Comparison of ENCODE assay signal across 23 cellular contexts in genomic region chr15:49290204-49290603, GRCh38.
A peak's percentile ranks its signal among the peaks of the same experiment; 100 is the strongest.
DNase-seq lines count a peak whose midpoint lies in the region; ATAC-seq, FAIRE-seq and TF ChIP-seq lines count a peak whose summit lies in the region.
"Had no signal": no experiment of that assay in that cellular context is flagged by ENCODE, and none has a peak within 500 bp of the region (broad histone marks: within the 10 kb centered on the region; RNA-seq: fewer than 3 reads in every experiment).

No MANE protein-coding gene starts in this region.

- no peaks in the 10 kb centered on the region for H3K9me3 Mint-ChIP-seq in type B pancreatic cell
- H3K9me3 Mint-ChIP-seq: CD8-positive, alpha-beta T cell had no signal

- H3K4me3 ChIP-seq in heart right ventricle (no peak overlapping the region), right cardiac atrium (ENCODE audit: low read length) (no peak overlapping the region), colonic mucosa (no peak overlapping the region)
- H3K4me3 ChIP-seq: GM12878, SJSA1 had no signal

- intact Hi-C loops in heart right ventricle (cut with DNase I), result loop anchor here in 1 of 10 donors (10.0 kb wide), 1 partner anchor 45 kb away; no protein-coding TSS in a partner anchor
- intact Hi-C loops in right cardiac atrium (cut with DNase I), result no loop called here
- intact Hi-C loops in colonic mucosa (cut with DNase I), result no loop called here

- no peak overlapping the region for H3K9ac ChIP-seq in colonic mucosa (ENCODE audit: low read depth in 2 of 2, low read length in 2 of 2)
- H3K9ac ChIP-seq: KMS-11 had no signal

- H3K36me3 ChIP-seq in heart right ventricle, result peaks cover 0 to 69% (median 5%) of the 10 kb centered on the region in 9 donors
- H3K36me3 ChIP-seq in colonic mucosa, result no peaks in the 10 kb centered on the region

- FAIRE-seq in HTR-8/SVneo (lab: Jason Lieb, UNC), result no peak
- FAIRE-seq: D721Med, GM12878 had no signal

- peak overlapping the region; percentile 75 for H3K27ac Mint-ChIP-seq in type B pancreatic cell
- H3K27ac Mint-ChIP-seq: B cell; CD8-positive, alpha-beta T cell had no signal

- 41 to 87% methylated on average over 1 of the region's 1 CpG for WGBS in heart right ventricle, 2 donors
- WGBS in right cardiac atrium, result 35% methylated on average over 1 of the region's 1 CpG

- no peaks in the 10 kb centered on the region for H3K27me3 ChIP-seq in heart right ventricle
- H3K27me3 ChIP-seq in right cardiac atrium (ENCODE audit: control insufficient read depth, insufficient read depth), result no peaks in the 10 kb centered on the region
- no peaks in the 10 kb centered on the region for H3K27me3 ChIP-seq in colonic mucosa
- H3K27me3 ChIP-seq: SJSA1 had no signal

- TF ChIP-seq CTCF in heart right ventricle (IDR thresholded peaks at IDR 0.05), result no peak
- no peak for TF ChIP-seq CTCF in colonic mucosa (IDR thresholded peaks at IDR 0.05)
- no peak for TF ChIP-seq CTCF in type B pancreatic cell (conservative IDR thresholded peaks at IDR 0.05)

- H3K9me3 ChIP-seq in heart right ventricle (no peaks in the 10 kb centered on the region), right cardiac atrium (ENCODE audit: control insufficient read depth, low read length) (no peaks in the 10 kb centered on the region), colonic mucosa (no peaks in the 10 kb centered on the region)
- H3K9me3 ChIP-seq: SJSA1 had no signal

- H3K27ac ChIP-seq in heart right ventricle (no peak overlapping the region), right cardiac atrium (ENCODE audit: low read length) (no peak overlapping the region), colonic mucosa (no peak overlapping the region)
- H3K27ac ChIP-seq: 22Rv1, KMS-11, SJSA1 had no signal

- H3K4me3 Mint-ChIP-seq in type B pancreatic cell, result peak overlapping the region; percentile 17
- H3K4me3 Mint-ChIP-seq: B cell; CD8-positive, alpha-beta T cell had no signal

- DNase-seq in DMS 273 (lab: John Stamatoyannopoulos, UW; ENCODE audit: unreplicated experiment), result peak; percentile 28
- DNase-seq in DMS 273 treated with DMSO at 0.1 percent for 48 hours (lab: John Stamatoyannopoulos, UW), result no peak
- peak in 1 of 2 donors; percentile 5 for DNase-seq in heart right ventricle
- no peak for DNase-seq in right cardiac atrium
- peak; percentile 19 for DNase-seq in colonic mucosa
- no peak for DNase-seq in type B pancreatic cell (ENCODE audit: extremely low spot score, unreplicated experiment)
- DNase-seq in HTR-8/SVneo (ENCODE audit: insufficient read length, low spot score), result no peak
- DNase-seq in cortex of kidney (lab: John Stamatoyannopoulos, UW), result no peak
- DNase-seq: CD8-positive, alpha-beta T cell; DND-41; GDM1; GOT3; NCI-H1105; NCI-H1694; NCI-H510A treated with DMSO at 0.1 percent for 48 hours; OCI-M1; RPMI8226 had no signal

- ATAC-seq in heart right ventricle, result peak in 6 of 8 donors; percentile 56 to 93 (median 60)
- ATAC-seq in right cardiac atrium, result no peak
- ATAC-seq: CD8-positive, alpha-beta T cell; GM12878 had no signal

- H3K4me1 ChIP-seq in heart right ventricle, result peaks cover 0 to 12% (median 0%) of the 10 kb centered on the region in 9 donors
- H3K4me1 ChIP-seq in right cardiac atrium (ENCODE audit: control insufficient read depth, insufficient read depth, low read length), result peaks cover 2% of the 10 kb centered on the region
- no peaks in the 10 kb centered on the region for H3K4me1 ChIP-seq in colonic mucosa
- H3K4me1 ChIP-seq: SJSA1 had no signal

- H3K4me1 Mint-ChIP-seq in type B pancreatic cell (ENCODE audit: unreplicated experiment), result peaks cover 27% of the 10 kb centered on the region

- H3K27me3 Mint-ChIP-seq in type B pancreatic cell, result no peaks in the 10 kb centered on the region
- H3K27me3 Mint-ChIP-seq: B cell had no signal

- H3K36me3 Mint-ChIP-seq in type B pancreatic cell, result peaks cover 49% of the 10 kb centered on the region

Comparison
In these comparisons a context has a peak if more than half of its experiments do, and no peak if none do; other contexts are left out.
1. DNase-seq: peak in DMS 273 (single experiment) and colonic mucosa (single experiment); none in DMS 273 treated with DMSO at 0.1 percent for 48 hours (single experiment), right cardiac atrium (0 of 3), type B pancreatic cell (single experiment), HTR-8/SVneo (single experiment) and cortex of kidney (single experiment).
2. ATAC-seq: peak in heart right ventricle (6 of 8); none in right cardiac atrium (0 of 2).